Comparison of ENCODE assay signal across 20 cellular contexts in genomic region chr9:127509261-127509954, GRCh38. TPM values are rescaled to one million over a fixed set of nuclear protein-coding genes. Genes with fewer than 3 reads are reported as not detected.
DNase-seq lines count a peak whose midpoint lies in the region; ATAC-seq and TF ChIP-seq lines count a peak whose summit lies in the region.
"Had no signal": no experiment of that assay in that cellular context is flagged by ENCODE, and none has a peak within 500 bp of the region (broad histone marks: within the 10 kb centered on the region; RNA-seq: fewer than 3 reads in every experiment).

No MANE protein-coding gene starts in this region.

- no TSS peak for BruUV-seq in Calu3 (replicated peaks; lab: Mats Ljungman, UMichigan)

- peaks cover 14% of the 10 kb centered on the region for H3K27me3 Mint-ChIP-seq in HFFc6 (ENCODE audit: insufficient read depth)
- H3K27me3 Mint-ChIP-seq in stimulated activated naive B cell treated with anti-CD40 and anti-IgM and Interleukin-4, amounts not matched to agents 10 μg/mL and 1 μg/mL and 100 μg/mL, for 72 hours = no peaks in the 10 kb centered on the region
- no peaks in the 10 kb centered on the region for H3K27me3 Mint-ChIP-seq in Calu3 (ENCODE audit: unreplicated experiment)

- no peak overlapping the region for H3K4me3 ChIP-seq in coronary artery

- H3K36me3 Mint-ChIP-seq in HFFc6 (ENCODE audit: low read depth) (peaks cover 24% of the 10 kb centered on the region), Calu3 (ENCODE audit: insufficient read depth, unreplicated experiment) (peaks cover 32% of the 10 kb centered on the region)
- H3K36me3 Mint-ChIP-seq in stimulated activated naive B cell treated with anti-CD40 and anti-IgM and Interleukin-4, amounts not matched to agents 10 μg/mL and 1 μg/mL and 100 μg/mL, for 72 hours = no peaks in the 10 kb centered on the region

- peak overlapping the region; percentile 71 to 92 for H3K27ac ChIP-seq in coronary artery

- H3K9me3 Mint-ChIP-seq in HFFc6 = no peaks in the 10 kb centered on the region
- no peaks in the 10 kb centered on the region for H3K9me3 Mint-ChIP-seq in stimulated activated naive B cell treated with anti-CD40 and anti-IgM and Interleukin-4, amounts not matched to agents 10 μg/mL and 1 μg/mL and 100 μg/mL, for 72 hours
- no peaks in the 10 kb centered on the region for H3K9me3 Mint-ChIP-seq in Calu3 (ENCODE audit: low read depth, unreplicated experiment)
- H3K9me3 Mint-ChIP-seq: activated T-helper 2 cell treated with anti-CD3 and anti-CD28 coated beads, Interferon-gamma antibody, Interleukin-2, Interleukin-4, amounts not matched to agents 10 μg/mL and 5 μg/mL and 100 μg/mL, durations not matched to agents 14 hours and 24 hours and 36 hours had no signal

- H3K4me3 Mint-ChIP-seq in HFFc6 (no peak overlapping the region), Calu3 (ENCODE audit: low read depth, unreplicated experiment) (no peak overlapping the region)
- H3K4me3 Mint-ChIP-seq in stimulated activated naive B cell treated with anti-CD40 and anti-IgM and Interleukin-4, amounts not matched to agents 10 μg/mL and 1 μg/mL and 100 μg/mL, for 72 hours = no peak overlapping the region

- H3K27ac Mint-ChIP-seq in HFFc6 (peak overlapping the region; percentile 24; the same call in 1 of the 2 replicates), Calu3 (ENCODE audit: unreplicated experiment) (no peak overlapping the region)
- peak overlapping the region; percentile 87 for H3K27ac Mint-ChIP-seq in stimulated activated naive B cell treated with anti-CD40 and anti-IgM and Interleukin-4, amounts not matched to agents 10 μg/mL and 1 μg/mL and 100 μg/mL, for 72 hours
- H3K27ac Mint-ChIP-seq: activated T-helper 2 cell treated with anti-CD3 and anti-CD28 coated beads, Interferon-gamma antibody, Interleukin-2, Interleukin-4, amounts not matched to agents 10 μg/mL and 5 μg/mL and 100 μg/mL, durations not matched to agents 14 hours and 24 hours and 36 hours had no signal

- DNase-seq in HFFc6 (no peak), coronary artery (ENCODE audit: low spot score) (no peak), left lobe of liver (ENCODE audit: low spot score) (no peak), Calu3 (no peak), NCI-H524 treated with DMSO at 0.1 percent for 48 hours (lab: John Stamatoyannopoulos, UW) (no peak)
- DNase-seq in stimulated activated naive B cell treated with anti-CD40 and anti-IgM and Interleukin-4, amounts not matched to agents 10 μg/mL and 1 μg/mL and 100 μg/mL, for 72 hours = no peak
- DNase-seq: amniotic stem cell; GDM1; glutamatergic neuron; H7; NCI-H1436; NCI-H2227 treated with DMSO at 0.1 percent for 48 hours; SHP77; stimulated activated CD4-positive, alpha-beta T cell treated with anti-CD3 and anti-CD28 coated beads, Interleukin-12 subunit alpha, Interleukin-12 subunit beta, amount 100 ng/mL, for 4 hours; stimulated activated naive CD4-positive, alpha-beta T cell treated with Interleukin-2 at 50 U/mL for 16 hours; T-helper 2 cell had no signal

- TF ChIP-seq CTCF in HFFc6 (IDR thresholded peaks at IDR 0.05) = no peak
- TF ChIP-seq CTCF in coronary artery (IDR thresholded peaks at IDR 0.05) = no peak
- no peak for TF ChIP-seq CTCF in Calu3 (IDR thresholded peaks at IDR 0.05; ENCODE audit: unreplicated experiment)

- CTCF ChIA-PET in Calu3 (lab: Charles Lee) = no interaction called here

- H3K4me1 Mint-ChIP-seq in HFFc6 (ENCODE audit: low read depth) (peaks cover 18% of the 10 kb centered on the region), Calu3 (ENCODE audit: low read depth, unreplicated experiment) (no peaks in the 10 kb centered on the region)
- H3K4me1 Mint-ChIP-seq in stimulated activated naive B cell treated with anti-CD40 and anti-IgM and Interleukin-4, amounts not matched to agents 10 μg/mL and 1 μg/mL and 100 μg/mL, for 72 hours = no peaks in the 10 kb centered on the region

- intact Hi-C loops in Calu3 (cut with micrococcal nuclease; ENCODE audit: unreplicated experiment) = no loop called here

- peak; percentile 50 for ATAC-seq in left lobe of liver
- no peak for ATAC-seq in stimulated activated naive B cell treated with anti-CD40 and anti-IgM and Interleukin-4, amounts not matched to agents 10 μg/mL and 1 μg/mL and 100 μg/mL, for 72 hours (replicated peaks)
- ATAC-seq in HG03039 (IDR thresholded peaks at IDR 0.05; ENCODE audit: unreplicated experiment) = no peak
- no peak for ATAC-seq in HG02763 (IDR thresholded peaks at IDR 0.05; ENCODE audit: unreplicated experiment)
- ATAC-seq: activated CD4-positive, CD25-positive, alpha-beta regulatory T cell treated with anti-CD3 and anti-CD28 coated beads, Interleukin-2, amount 50 U/mL, for 24 hours had no signal

RNA-seq across cellular contexts. Expression of gene LRSAM1, which starts 58.1 kb away (rescaled TPM):
- total RNA-seq in HFFc6 (2021; fragmentation: NEBNext Ultra II Directional; extraction: Animal tissue kit (Norgen Biotek cat#: 25700)) = 10 to 100 TPM; 12.1 to 15.9 (median 13.4) TPM
- total RNA-seq in left lobe of liver (10.9 TPM), Calu3 (2022) (12.0 and 18.4 TPM in 2 replicates)

RNA-seq across cellular contexts. Expression of gene RPL12, which starts 58.2 kb away (rescaled TPM):
- 1,000 to 10,000 TPM in 4 of 6 experiments, 100 to 1,000 TPM in 2; 953 to 1,196 (median 1,072) TPM for total RNA-seq in HFFc6 (2021; fragmentation: NEBNext Ultra II Directional; extraction: Animal tissue kit (Norgen Biotek cat#: 25700))
- total RNA-seq in left lobe of liver = 307 TPM
- 788 and 855 TPM in 2 replicates for total RNA-seq in Calu3 (2022)
